32 cellular contexts compared by ENCODE assay signal in genomic region chr2:24353933-24354332, GRCh38. TPM values are rescaled to one million over a fixed set of nuclear protein-coding genes. Genes with fewer than 3 reads are reported as not detected.
A peak's percentile ranks its signal among the peaks of the same experiment; 100 is the strongest.
DNase-seq lines count a peak whose midpoint lies in the region; ATAC-seq and TF ChIP-seq lines count a peak whose summit lies in the region.
"Had no signal": no experiment of that assay in that cellular context is flagged by ENCODE, and none has a peak within 500 bp of the region (broad histone marks: within the 10 kb centered on the region; RNA-seq: fewer than 3 reads in every experiment).

No MANE protein-coding gene starts in this region.

- no peak for TF ChIP-seq EP300 in SK-N-SH (IDR thresholded peaks at IDR 0.05; ENCODE audit: borderline replicate concordance in 1 of 2, low read depth in 1 of 2, low read length in 1 of 2)

- H3K4me3 Mint-ChIP-seq in activated naive CD8-positive, alpha-beta T cell = peak overlapping the region; percentile 31
- no peak overlapping the region for H3K4me3 Mint-ChIP-seq in activated naive CD8-positive, alpha-beta T cell treated with anti-CD3 and anti-CD28 coated beads, Interleukin-2, amount 50 U/mL, for 24 hours
- peak overlapping the region; percentile 14 for H3K4me3 Mint-ChIP-seq in memory B cell
- H3K4me3 Mint-ChIP-seq: activated naive CD8-positive, alpha-beta T cell treated with anti-CD3 and anti-CD28 coated beads for 36 hours; CD4-positive, alpha-beta T cell; H9 had no signal

- TF ChIP-seq RAD21 in SK-N-SH (IDR thresholded peaks at IDR 0.05; ENCODE audit: low read length) = no peak

- no peak overlapping the region for H3K9ac ChIP-seq in SK-N-SH

- H3K79me2 ChIP-seq in SK-N-SH (ENCODE audit: insufficient read depth) = peaks cover 99% of the 10 kb centered on the region

- no peak overlapping the region for H3K4me3 ChIP-seq in SK-N-SH (ENCODE audit: low read depth in 2 of 2, low read length in 1 of 2)
- no peak overlapping the region for H3K4me3 ChIP-seq in thyroid gland (replicated peaks in 1 of 3)
- H3K4me3 ChIP-seq in uterus = no peak overlapping the region
- H3K4me3 ChIP-seq: ascending aorta, cardiac muscle cell, colonic mucosa, right lobe of liver, upper lobe of right lung had no signal

- POLR2A ChIA-PET in SK-N-SH (lab: Yijun Ruan, JAX) = no interaction called here

- H3K36me3 ChIP-seq in SK-N-SH (replicated peaks in 1 of 2; ENCODE audit: control insufficient read depth in 1 of 2, insufficient read depth in 2 of 2, low read length in 1 of 2) (no peaks in the 10 kb centered on the region), thyroid gland (no peaks in the 10 kb centered on the region), uterus (no peaks in the 10 kb centered on the region)
- H3K36me3 ChIP-seq: ascending aorta, cardiac muscle cell, colonic mucosa, right lobe of liver, upper lobe of right lung had no signal

- H3K27me3 ChIP-seq in SK-N-SH (ENCODE audit: insufficient read depth) = no peaks in the 10 kb centered on the region
- no peaks in the 10 kb centered on the region for H3K27me3 ChIP-seq in thyroid gland
- no peaks in the 10 kb centered on the region for H3K27me3 ChIP-seq in uterus
- H3K27me3 ChIP-seq: ascending aorta, cardiac muscle cell, colonic mucosa, right lobe of liver, upper lobe of right lung had no signal

- no peaks in the 10 kb centered on the region for H3K27me3 Mint-ChIP-seq in activated naive CD8-positive, alpha-beta T cell
- H3K27me3 Mint-ChIP-seq in activated naive CD8-positive, alpha-beta T cell treated with anti-CD3 and anti-CD28 coated beads, Interleukin-2, amount 50 U/mL, for 24 hours = no peaks in the 10 kb centered on the region
- H3K27me3 Mint-ChIP-seq in memory B cell = no peaks in the 10 kb centered on the region
- H3K27me3 Mint-ChIP-seq: activated naive CD8-positive, alpha-beta T cell treated with anti-CD3 and anti-CD28 coated beads for 36 hours; CD4-positive, alpha-beta T cell; T-cell had no signal

- H4K20me1 ChIP-seq in SK-N-SH (ENCODE audit: insufficient read depth) = peaks cover 15% of the 10 kb centered on the region; the same call in 1 of the 2 replicates

- H3K4me1 ChIP-seq in SK-N-SH (ENCODE audit: control insufficient read depth in 1 of 2, insufficient read depth in 2 of 2, low read depth in 1 of 2, low read length in 1 of 2) = peaks cover 4 to 11% of the 10 kb centered on the region in 2 experiments
- H3K4me1 ChIP-seq in thyroid gland = peaks cover 42 to 68% of the 10 kb centered on the region in 2 donors
- peaks cover 3 to 6% of the 10 kb centered on the region in 2 donors for H3K4me1 ChIP-seq in uterus
- H3K4me1 ChIP-seq: colonic mucosa, right lobe of liver had no signal

- H2AFZ ChIP-seq in SK-N-SH (ENCODE audit: low read depth) = no peak overlapping the region

- H3K9me2 ChIP-seq in SK-N-SH = no peaks in the 10 kb centered on the region

- H3K9me3 Mint-ChIP-seq in activated naive CD8-positive, alpha-beta T cell (ENCODE audit: low read depth) = no peaks in the 10 kb centered on the region
- H3K9me3 Mint-ChIP-seq in activated naive CD8-positive, alpha-beta T cell treated with anti-CD3 and anti-CD28 coated beads, Interleukin-2, amount 50 U/mL, for 24 hours = no peaks in the 10 kb centered on the region
- H3K9me3 Mint-ChIP-seq in memory B cell = no peaks in the 10 kb centered on the region
- H3K9me3 Mint-ChIP-seq: CD4-positive, alpha-beta T cell; H9; T-cell had no signal

- DNase-seq in activated naive CD8-positive, alpha-beta T cell treated with anti-CD3 and anti-CD28 coated beads, Interleukin-2, amount 50 U/mL, for 24 hours = no peak
- peak; percentile 58 for DNase-seq in SK-N-SH
- no peak for DNase-seq in memory B cell (ENCODE audit: low spot score in 2 of 2)
- DNase-seq in thyroid gland = no peak
- no peak for DNase-seq in stimulated activated naive CD4-positive, alpha-beta T cell (lab: John Stamatoyannopoulos, UW)
- no peak for DNase-seq in stimulated activated CD8-positive, alpha-beta memory T cell treated with anti-CD3 and anti-CD28 coated beads, Interleukin-4, amount 100 ng/mL, for 48 hours
- DNase-seq in uterus = no peak
- DNase-seq: activated CD4-positive, alpha-beta T cell treated with anti-CD3 and anti-CD28 coated beads, Interleukin-2, amount 50 U/mL, for 1 hour; activated CD4-positive, CD25-positive, alpha-beta regulatory T cell; activated effector memory CD4-positive, alpha-beta T cell treated with anti-CD3 and anti-CD28 coated beads, Interleukin-2, amount 50 U/mL, for 16 hours; activated naive CD8-positive, alpha-beta T cell treated with anti-CD3 and anti-CD28 coated beads for 36 hours; activated T-cell treated with anti-CD3 and anti-CD28 coated beads, Interleukin-2, amount 50 U/mL, for 1 hour; CD4-positive, alpha-beta T cell; colonic mucosa; effector CD4-positive, alpha-beta T cell; H9; NCI-H1048; NCI-H2107; NCI-H748 treated with DMSO at 0.1 percent for 48 hours; right lobe of liver; SIG-M5; stimulated activated CD4-positive, alpha-beta T cell treated with anti-CD3 and anti-CD28 coated beads, Interleukin-12 subunit alpha, Interleukin-12 subunit beta, amount 100 ng/mL, for 4 hours; stimulated activated CD4-positive, alpha-beta T cell treated with anti-CD3 and anti-CD28 coated beads, Interleukin-2, amount 100 ng/mL, for 48 hours; substantia nigra; T-cell; upper lobe of right lung had no signal

- no peaks in the 10 kb centered on the region for H3K9me3 ChIP-seq in SK-N-SH
- H3K9me3 ChIP-seq in thyroid gland = no peaks in the 10 kb centered on the region
- no peaks in the 10 kb centered on the region for H3K9me3 ChIP-seq in uterus
- H3K9me3 ChIP-seq: ascending aorta, colonic mucosa, right lobe of liver, upper lobe of right lung had no signal

- H3K4me1 Mint-ChIP-seq in activated naive CD8-positive, alpha-beta T cell (ENCODE audit: low read depth) = peaks cover 81% of the 10 kb centered on the region
- H3K4me1 Mint-ChIP-seq in activated naive CD8-positive, alpha-beta T cell treated with anti-CD3 and anti-CD28 coated beads, Interleukin-2, amount 50 U/mL, for 24 hours = peaks cover 76% of the 10 kb centered on the region
- H3K4me1 Mint-ChIP-seq in memory B cell = peaks cover 63% of the 10 kb centered on the region

- TF ChIP-seq POLR2A in thyroid gland (IDR thresholded peaks at IDR 0.05) (no peak), uterus (IDR thresholded peaks at IDR 0.05) (no peak)

- no peak for ATAC-seq in activated naive CD8-positive, alpha-beta T cell treated with anti-CD3 and anti-CD28 coated beads, Interleukin-2, amount 50 U/mL, for 24 hours
- no peak for ATAC-seq in memory B cell (ENCODE audit: low read depth)
- ATAC-seq: left lobe of liver, T-cell had no signal

- no peak overlapping the region for H3K27ac Mint-ChIP-seq in activated naive CD8-positive, alpha-beta T cell
- H3K27ac Mint-ChIP-seq in activated naive CD8-positive, alpha-beta T cell treated with anti-CD3 and anti-CD28 coated beads, Interleukin-2, amount 50 U/mL, for 24 hours = no peak overlapping the region
- peak overlapping the region; percentile 84 for H3K27ac Mint-ChIP-seq in memory B cell
- H3K27ac Mint-ChIP-seq: activated naive CD8-positive, alpha-beta T cell treated with anti-CD3 and anti-CD28 coated beads for 36 hours; CD4-positive, alpha-beta T cell; H9; T-cell had no signal

- CTCF ChIA-PET in SK-N-SH (lab: Yijun Ruan, JAX) = interaction anchor here (1.3 to 2.1 kb wide), 5 partner anchors 14 to 427 kb away, joined by 3 to 6 read pairs (median 3); partner anchors contain the start of genes ATAD2B and TP53I3

- no peak overlapping the region for H3K4me2 ChIP-seq in SK-N-SH

- H3K27ac ChIP-seq in SK-N-SH (ENCODE audit: low read depth in 2 of 2, low read length in 1 of 2) (no peak overlapping the region), thyroid gland (peak overlapping the region in 2 of 3 donors; percentile 9 to 40), uterus (peak overlapping the region in 1 of 2 donors; percentile 6)
- H3K27ac ChIP-seq: 22Rv1, ascending aorta, cardiac muscle cell, colonic mucosa, epithelial cell of prostate, right lobe of liver, upper lobe of right lung had no signal

- TF ChIP-seq CTCF in SK-N-SH (IDR thresholded peaks at IDR 0.05) (no peak), thyroid gland (IDR thresholded peaks at IDR 0.05) (no peak), uterus (IDR thresholded peaks at IDR 0.05) (no peak)

- H3K36me3 Mint-ChIP-seq in activated naive CD8-positive, alpha-beta T cell = no peaks in the 10 kb centered on the region
- H3K36me3 Mint-ChIP-seq in activated naive CD8-positive, alpha-beta T cell treated with anti-CD3 and anti-CD28 coated beads, Interleukin-2, amount 50 U/mL, for 24 hours (ENCODE audit: low read depth) = peaks cover 8% of the 10 kb centered on the region
- peaks cover 5% of the 10 kb centered on the region for H3K36me3 Mint-ChIP-seq in memory B cell

- H3F3A ChIP-seq in SK-N-SH (replicated peaks; ENCODE audit: insufficient read depth) = peaks cover 4% of the 10 kb centered on the region

- intact Hi-C loops in thyroid gland (cut with DNase I) (no loop called here), uterus (cut with DNase I; ENCODE audit: low total_unique reads) (no loop called here)

TF ChIP-seq in SK-N-SH, 30 proteins besides CTCF, POLR2A, EP300 and RAD21 (continues in another document):
- TF ChIP-seq POLR2AphosphoS5 (IDR thresholded peaks at IDR 0.05; ENCODE audit: low read depth, low read length) (no peak), MXI1 (IDR thresholded peaks at IDR 0.05; ENCODE audit: low read depth, low read length) (no peak), FOXJ3 (CRISPR knock-in tag; IDR thresholded peaks at IDR 0.05) (no peak), SIN3A (IDR thresholded peaks at IDR 0.05; ENCODE audit: borderline replicate concordance, low read depth, low read length) (no peak), USF2 (IDR thresholded peaks at IDR 0.05; ENCODE audit: borderline replicate concordance, low read depth, low read length) (no peak), RCOR1 (IDR thresholded peaks at IDR 0.05; ENCODE audit: low read length) (peak; percentile 49; the same call in 1 of the 2 replicates), FOSL2 (IDR thresholded peaks at IDR 0.05; ENCODE audit: borderline replicate concordance, low read depth) (no peak), NFIC (IDR thresholded peaks at IDR 0.05; ENCODE audit: borderline replicate concordance) (no peak), GABPA (IDR thresholded peaks at IDR 0.05; ENCODE audit: low read depth) (no peak)

RNA-seq across cellular contexts. Expression of gene ITSN2, which starts 6.4 kb away (rescaled TPM):
- polyA plus RNA-seq in SK-N-SH (2012; rRNA removed) = 11.9 TPM in 2 replicates
- 8.3 and 10.9 TPM in 2 replicates for polyA plus RNA-seq in SK-N-SH (2012; cell fraction: cytosol; rRNA removed)
- polyA plus RNA-seq in SK-N-SH (2012; cell fraction: nucleus; rRNA removed) = 38.9 and 39.9 TPM in 2 replicates
- 100 to 1,000 TPM; 107 to 198 (median 116) TPM for total RNA-seq in thyroid gland
- 10 to 100 TPM; 11.0 to 71.9 (median 56.2) TPM for total RNA-seq in uterus

Comparison
In these comparisons a context has a peak if more than half of its experiments do, and no peak if none do; other contexts are left out.
1. H3K27ac ChIP-seq: peak in thyroid gland (2 of 3); none in SK-N-SH (0 of 2).